ENCODE assay signal across 8 cellular contexts in genomic region chr3:29912600-29913288, GRCh38.
"Had no signal": no experiment of that assay in that cellular context is flagged by ENCODE, and none has a peak within 500 bp of the region (broad histone marks: within the 10 kb centered on the region; RNA-seq: fewer than 3 reads in every experiment).

No MANE protein-coding gene starts in this region.

- H2AFZ ChIP-seq: GM23248 had no signal

- H3K27ac ChIP-seq: GM23248, HL-60 had no signal

- H3K9me3 ChIP-seq: HAP-1 had no signal

- H3K9ac ChIP-seq: GM23248 had no signal

- H3K36me3 ChIP-seq: HAP-1 had no signal

- DNase-seq: GM23248, GOT3, H7, HFFc6 had no signal

- ATAC-seq: HCT116, HepG2 had no signal

- H3K4me3 ChIP-seq: GM23248, HAP-1 had no signal

- H3K4me1 ChIP-seq: HAP-1 had no signal
